In genomic region chr3:194323785-194324735, GRCh38 we compare ENCODE assay signal across 8 cellular contexts. TPM values are rescaled to one million over a fixed set of nuclear protein-coding genes. Genes with fewer than 3 reads are reported as not detected.
DNase-seq lines count a peak whose midpoint lies in the region; ATAC-seq and TF ChIP-seq lines count a peak whose summit lies in the region.
"Had no signal": no experiment of that assay in that cellular context is flagged by ENCODE, and none has a peak within 500 bp of the region (broad histone marks: within the 10 kb centered on the region; RNA-seq: fewer than 3 reads in every experiment).

No MANE protein-coding gene starts in this region.

- peak overlapping the region; percentile 18 for H3K4me3 ChIP-seq in Jurkat, Clone E6-1 (ENCODE audit: low read length)
- H3K4me3 ChIP-seq in mucosa of descending colon, result no peak overlapping the region
- no peak overlapping the region for H3K4me3 ChIP-seq in thyroid gland (replicated peaks in 1 of 3)

- TF ChIP-seq CTCF in mucosa of descending colon (IDR thresholded peaks at IDR 0.05) (no peak), thyroid gland (IDR thresholded peaks at IDR 0.05) (no peak)

- H3K36me3 ChIP-seq in mucosa of descending colon (ENCODE audit: low read depth), result no peaks in the 10 kb centered on the region
- H3K36me3 ChIP-seq in thyroid gland, result no peaks in the 10 kb centered on the region

- DNase-seq in Jurkat, Clone E6-1 (ENCODE audit: low read depth, low spot score), result peak; percentile 62
- peak; percentile 26 for DNase-seq in central memory CD4-positive, alpha-beta T cell
- DNase-seq in mucosa of descending colon (peak; percentile 57 to 69 (median 68)), thyroid gland (no peak), NCI-H1436 treated with DMSO at 0.1 percent for 48 hours (lab: John Stamatoyannopoulos, UW) (no peak)

- intact Hi-C loops in mucosa of descending colon (cut with DNase I, micrococcal nuclease), result no loop called here
- intact Hi-C loops in thyroid gland (cut with DNase I), result no loop called here

- 63 to 79% methylated on average over 30 to 39 of the region's 39 CpGs for WGBS in thyroid gland, 2 donors

- ATAC-seq in GM19351 (IDR thresholded peaks at IDR 0.05; ENCODE audit: unreplicated experiment) (peak; percentile 72), mucosa of descending colon (peak; percentile 68), HG03196 (IDR thresholded peaks at IDR 0.05; ENCODE audit: unreplicated experiment) (no peak)

- TF ChIP-seq POLR2A in thyroid gland (IDR thresholded peaks at IDR 0.05), result no peak

- no peak overlapping the region for H3K27ac ChIP-seq in thyroid gland

- H3K4me1 ChIP-seq in mucosa of descending colon (ENCODE audit: low read depth), result peaks cover 7% of the 10 kb centered on the region
- H3K4me1 ChIP-seq in thyroid gland, result peaks cover 10 to 13% of the 10 kb centered on the region in 2 donors

- peaks cover 2% of the 10 kb centered on the region for H3K9me3 ChIP-seq in mucosa of descending colon
- H3K9me3 ChIP-seq in thyroid gland, result no peaks in the 10 kb centered on the region

- no peaks in the 10 kb centered on the region for H3K27me3 ChIP-seq in thyroid gland

RNA-seq across cellular contexts. Expression of gene CPN2, which starts 27.1 kb away (rescaled TPM):
- not detected for polyA plus RNA-seq in Jurkat, Clone E6-1 (2012; ENCODE audit: insufficient read depth, insufficient read length)
- total RNA-seq in mucosa of descending colon, result under 1 TPM in 1 of 3 donors, not detected in 2; 0.14 TPM
- not detected for total RNA-seq in thyroid gland
- total RNA-seq: T-helper 2 cell treated with Interferon-gamma antibody and Interleukin-4, amounts not matched to agents 100 ng/mL and 5 ng/mL, for 36 hours had no signal

RNA-seq across cellular contexts. Expression of gene LRRC15, which starts 45.5 kb away (rescaled TPM):
- polyA plus RNA-seq in Jurkat, Clone E6-1 (2012; ENCODE audit: insufficient read depth, insufficient read length), result not detected
- 1 to 10 TPM in 1 of 3 donors, under 1 TPM in 2; 0.22 to 1.8 (median 0.29) TPM for total RNA-seq in mucosa of descending colon
- total RNA-seq in thyroid gland, result 1 to 10 TPM in 3 of 4 donors, under 1 TPM in 1; 0.79 to 6.7 (median 1.4) TPM
- total RNA-seq: T-helper 2 cell treated with Interferon-gamma antibody and Interleukin-4, amounts not matched to agents 100 ng/mL and 5 ng/mL, for 36 hours had no signal

Comparison
In these comparisons a context has a peak if more than half of its experiments do, and no peak if none do; other contexts are left out.
1. DNase-seq: peak in Jurkat, Clone E6-1 (single experiment), central memory CD4-positive, alpha-beta T cell (single experiment) and mucosa of descending colon (3 of 3); none in thyroid gland (0 of 2) and NCI-H1436 treated with DMSO at 0.1 percent for 48 hours (single experiment).